In genomic region chr1:106080608-106081325, GRCh38 we compare ENCODE assay signal across 18 cellular contexts.
A peak's percentile ranks its signal among the peaks of the same experiment; 100 is the strongest.
DNase-seq lines count a peak whose midpoint lies in the region; ATAC-seq and TF ChIP-seq lines count a peak whose summit lies in the region.
"Had no signal": no experiment of that assay in that cellular context is flagged by ENCODE, and none has a peak within 500 bp of the region (broad histone marks: within the 10 kb centered on the region; RNA-seq: fewer than 3 reads in every experiment).

No MANE protein-coding gene starts in this region.

- peaks cover 36% of the 10 kb centered on the region for H3K27me3 Mint-ChIP-seq in endodermal cell (ENCODE audit: insufficient read depth)
- H3K27me3 Mint-ChIP-seq in activated naive CD8-positive, alpha-beta T cell treated with anti-CD3 and anti-CD28 coated beads for 36 hours, result peaks cover 4% of the 10 kb centered on the region
- H3K27me3 Mint-ChIP-seq: activated CD4-positive, alpha-beta memory T cell treated with anti-CD3 and anti-CD28 coated beads, Interleukin-2, amount 10 ng/mL, durations not matched to agents 7 days and 5 days; activated T-cell treated with anti-CD3 and anti-CD28 coated beads, Interleukin-2, amount 50 U/mL, for 24 hours had no signal

- peak overlapping the region; percentile 21 for H3K4me2 ChIP-seq in mesenchymal stem cell (ENCODE audit: low read length, poor library complexity, severe bottlenecking)

- no peak overlapping the region for H2AK5ac ChIP-seq in mesenchymal stem cell (ENCODE audit: low read length, severe bottlenecking)

- H3K9ac ChIP-seq in endodermal cell (ENCODE audit: extremely low read depth, low read length, poor library complexity, severe bottlenecking) (no peak overlapping the region), mesenchymal stem cell (ENCODE audit: low read length) (no peak overlapping the region)

- H2BK120ac ChIP-seq in mesenchymal stem cell (ENCODE audit: low read depth, low read length), result no peak overlapping the region

- peak overlapping the region; percentile 31 for H3K4me3 Mint-ChIP-seq in endodermal cell
- H3K4me3 Mint-ChIP-seq in activated naive CD8-positive, alpha-beta T cell treated with anti-CD3 and anti-CD28 coated beads for 36 hours, result no peak overlapping the region
- H3K4me3 Mint-ChIP-seq: activated CD4-positive, alpha-beta memory T cell treated with anti-CD3 and anti-CD28 coated beads, Interleukin-2, amount 10 ng/mL, durations not matched to agents 7 days and 5 days; activated T-cell treated with anti-CD3 and anti-CD28 coated beads, Interleukin-2, amount 50 U/mL, for 24 hours had no signal

- DNase-seq in AG20443 (ENCODE audit: low spot score) (peak; percentile 30), H7 (peak; percentile 3), endodermal cell (peak; percentile 41), mesenchymal stem cell (no peak), 8988T (no peak), NCI-H2171 treated with DMSO at 0.1 percent for 48 hours (lab: John Stamatoyannopoulos, UW) (no peak)
- no peak for DNase-seq in stimulated activated naive CD8-positive, alpha-beta T cell treated with anti-CD3 and anti-CD28 coated beads, Interleukin-15, Interleukin-2, amounts not matched to agents 100 U/mL and 50 U/mL, for 24 hours
- no peak for DNase-seq in activated naive CD8-positive, alpha-beta T cell treated with anti-CD3 and anti-CD28 coated beads for 36 hours
- DNase-seq: activated CD4-positive, alpha-beta memory T cell treated with anti-CD3 and anti-CD28 coated beads, Interleukin-2, amount 10 ng/mL, durations not matched to agents 7 days and 5 days; activated naive CD4-positive, alpha-beta T cell; activated T-cell treated with anti-CD3 and anti-CD28 coated beads, Interleukin-2, amount 50 U/mL, for 24 hours; cerebellar nuclear complex; NCI-H1417; NCI-H526; T1000 had no signal

- H4K8ac ChIP-seq in mesenchymal stem cell (ENCODE audit: low read length), result no peak overlapping the region

- H2BK15ac ChIP-seq in mesenchymal stem cell (ENCODE audit: low read depth, poor library complexity, severe bottlenecking), result no peak overlapping the region

- H2BK12ac ChIP-seq in mesenchymal stem cell (ENCODE audit: low read length in 2 of 2), result no peak overlapping the region

- no peak overlapping the region for H2BK5ac ChIP-seq in mesenchymal stem cell (ENCODE audit: low read depth, low read length, poor library complexity, severe bottlenecking)

- TF ChIP-seq CTCF in endodermal cell (conservative IDR thresholded peaks at IDR 0.05), result no peak

- no peak overlapping the region for H3K14ac ChIP-seq in mesenchymal stem cell (ENCODE audit: low read length in 2 of 2)

- H3K23ac ChIP-seq in mesenchymal stem cell (ENCODE audit: low read length in 2 of 2), result no peak overlapping the region

- H3K4me3 ChIP-seq in H7 (ENCODE audit: insufficient read depth, low read depth, low read length), result no peak overlapping the region
- H3K4me3 ChIP-seq in endodermal cell (ENCODE audit: low read length), result no peak overlapping the region
- H3K4me3 ChIP-seq in mesenchymal stem cell (ENCODE audit: insufficient read depth in 1 of 2, low read depth in 1 of 2, low read length in 2 of 2), result peak overlapping the region in 1 of 2 experiments; percentile 57
- H3K4me3 ChIP-seq: lung had no signal

- 72 to 84% methylated on average over 34 to 41 of the region's 41 CpGs for WGBS in endodermal cell (ENCODE audit: insufficient coverage in 1 of 2, insufficient read length in 1 of 2), 2 experiments
- WGBS in mesenchymal stem cell, result 90% methylated on average over 41 of the region's 41 CpGs

- no peaks in the 10 kb centered on the region for H3K9me3 ChIP-seq in endodermal cell (ENCODE audit: control insufficient read depth, low read length)
- H3K9me3 ChIP-seq in mesenchymal stem cell (ENCODE audit: control insufficient read depth, low read length), result no peaks in the 10 kb centered on the region

- no peaks in the 10 kb centered on the region for H3K4me1 Mint-ChIP-seq in endodermal cell
- H3K4me1 Mint-ChIP-seq in activated naive CD8-positive, alpha-beta T cell treated with anti-CD3 and anti-CD28 coated beads for 36 hours, result no peaks in the 10 kb centered on the region
- H3K4me1 Mint-ChIP-seq: activated CD4-positive, alpha-beta memory T cell treated with anti-CD3 and anti-CD28 coated beads, Interleukin-2, amount 10 ng/mL, durations not matched to agents 7 days and 5 days had no signal

- no peaks in the 10 kb centered on the region for H3K79me1 ChIP-seq in mesenchymal stem cell (replicated peaks; ENCODE audit: low read length, poor library complexity, severe bottlenecking)

- no peak overlapping the region for H4K91ac ChIP-seq in mesenchymal stem cell (ENCODE audit: low read length)

- no peak overlapping the region for H3K4ac ChIP-seq in mesenchymal stem cell (ENCODE audit: low read depth in 1 of 2, low read length in 2 of 2)

- no peak overlapping the region for H3K18ac ChIP-seq in mesenchymal stem cell (ENCODE audit: low read depth in 1 of 2, low read length in 2 of 2)

- H3K36me3 Mint-ChIP-seq in endodermal cell (ENCODE audit: low read depth), result no peaks in the 10 kb centered on the region
- no peaks in the 10 kb centered on the region for H3K36me3 Mint-ChIP-seq in activated naive CD8-positive, alpha-beta T cell treated with anti-CD3 and anti-CD28 coated beads for 36 hours

- no peaks in the 10 kb centered on the region for H3K4me1 ChIP-seq in endodermal cell (ENCODE audit: control insufficient read depth, insufficient read depth, low read length)
- H3K4me1 ChIP-seq in mesenchymal stem cell (ENCODE audit: control insufficient read depth, insufficient read depth, low read depth, low read length), result no peaks in the 10 kb centered on the region

- peaks cover 1% of the 10 kb centered on the region for H3K27me3 ChIP-seq in H7 (ENCODE audit: control insufficient read depth, insufficient read depth, low read length)
- H3K27me3 ChIP-seq in endodermal cell (ENCODE audit: control insufficient read depth, insufficient read depth, low read length, poor library complexity, severe bottlenecking), result no peaks in the 10 kb centered on the region
- no peaks in the 10 kb centered on the region for H3K27me3 ChIP-seq in mesenchymal stem cell (ENCODE audit: control insufficient read depth in 1 of 2, insufficient read depth in 1 of 2, low read length in 2 of 2)

- no peaks in the 10 kb centered on the region for H3K9me3 Mint-ChIP-seq in endodermal cell
- peaks cover 8% of the 10 kb centered on the region for H3K9me3 Mint-ChIP-seq in activated naive CD8-positive, alpha-beta T cell treated with anti-CD3 and anti-CD28 coated beads for 36 hours

- no peak overlapping the region for H3K27ac Mint-ChIP-seq in endodermal cell
- no peak overlapping the region for H3K27ac Mint-ChIP-seq in activated naive CD8-positive, alpha-beta T cell treated with anti-CD3 and anti-CD28 coated beads for 36 hours
- H3K27ac Mint-ChIP-seq: activated CD4-positive, alpha-beta memory T cell treated with anti-CD3 and anti-CD28 coated beads, Interleukin-2, amount 10 ng/mL, durations not matched to agents 7 days and 5 days; activated T-cell treated with anti-CD3 and anti-CD28 coated beads, Interleukin-2, amount 50 U/mL, for 24 hours had no signal

- no peak for ATAC-seq in stimulated activated naive CD8-positive, alpha-beta T cell treated with anti-CD3 and anti-CD28 coated beads, Interleukin-15, Interleukin-2, amounts not matched to agents 100 U/mL and 50 U/mL, for 24 hours

- no peak overlapping the region for H2AFZ ChIP-seq in mesenchymal stem cell (ENCODE audit: low read depth, low read length)

- H3K27ac ChIP-seq in endodermal cell (ENCODE audit: low read depth, low read length) (no peak overlapping the region), mesenchymal stem cell (ENCODE audit: low read length, poor library complexity, severe bottlenecking) (no peak overlapping the region)
- H3K27ac ChIP-seq: C4-2B, RWPE1 had no signal

- no peaks in the 10 kb centered on the region for H3K36me3 ChIP-seq in H7 (replicated peaks; ENCODE audit: control insufficient read depth, insufficient read depth, low read length)
- no peaks in the 10 kb centered on the region for H3K36me3 ChIP-seq in endodermal cell (ENCODE audit: control insufficient read depth, insufficient read depth, low read length)
- H3K36me3 ChIP-seq in mesenchymal stem cell (ENCODE audit: control insufficient read depth in 1 of 2, insufficient read depth in 2 of 2, low read depth in 1 of 2, low read length in 2 of 2), result no peaks in the 10 kb centered on the region

Comparison
In these comparisons a context has a peak if more than half of its experiments do, and no peak if none do; other contexts are left out.
1. DNase-seq: peak in AG20443 (single experiment), H7 (single experiment) and endodermal cell (single experiment); none in mesenchymal stem cell (single experiment), stimulated activated naive CD8-positive, alpha-beta T cell treated with anti-CD3 and anti-CD28 coated beads, Interleukin-15, Interleukin-2, amounts not matched to agents 100 U/mL and 50 U/mL, for 24 hours (single experiment), 8988T (single experiment), NCI-H2171 treated with DMSO at 0.1 percent for 48 hours (single experiment) and activated naive CD8-positive, alpha-beta T cell treated with anti-CD3 and anti-CD28 coated beads for 36 hours (single experiment).